In the genomic region with DNA sequence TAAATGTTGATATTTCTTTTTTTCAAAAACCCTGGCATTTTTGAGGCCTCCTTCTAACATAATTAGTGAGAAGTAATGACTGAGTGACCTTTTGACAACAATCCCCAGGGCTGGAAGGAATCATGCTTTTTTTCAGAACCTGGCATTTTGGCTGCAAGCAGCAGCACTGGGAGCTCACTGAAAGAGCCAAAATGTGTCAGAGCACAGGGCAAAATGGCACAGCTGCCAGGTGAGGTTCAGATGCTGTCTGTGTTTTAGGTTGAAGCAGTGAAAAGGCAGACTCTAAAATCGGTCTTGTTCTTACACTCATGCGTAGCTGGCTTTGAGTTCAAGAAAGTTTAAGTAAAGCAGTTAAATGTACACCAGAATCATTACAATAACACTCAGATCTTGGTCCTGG, we compare ENCODE assay signal across 23 cellular contexts.
"Had no signal": no experiment of that assay in that cellular context is flagged by ENCODE, and none has a peak within 500 bp of the region (broad histone marks: within the 10 kb centered on the region; RNA-seq: fewer than 3 reads in every experiment).

No MANE protein-coding gene starts in this region.

- H3K36me3 ChIP-seq: adrenal gland, MG63, SJCRH30 had no signal

- H3K9ac ChIP-seq: KMS-11 had no signal

- H3K9me3 ChIP-seq: adrenal gland, MG63, SJCRH30 had no signal

- H3K4me3 ChIP-seq: adrenal gland, MG63, SJCRH30 had no signal

- H3K27ac ChIP-seq: adrenal gland, KMS-11, SJCRH30 had no signal

- H3K27me3 ChIP-seq: adrenal gland, MG63, SJCRH30 had no signal

- H3K4me1 ChIP-seq: SJCRH30 had no signal

- H3K4me2 ChIP-seq: KMS-11 had no signal

- DNase-seq: activated CD4-positive, alpha-beta T cell treated with anti-CD3 and anti-CD28 coated beads for 4 hours; activated CD8-positive, alpha-beta memory T cell treated with anti-CD3 and anti-CD28 coated beads, Interleukin-2, amount 50 U/mL, for 48 hours; activated CD8-positive, alpha-beta T cell treated with anti-CD3 and anti-CD28 coated beads for 36 hours; activated naive CD4-positive, alpha-beta T cell treated with anti-CD3 and anti-CD28 coated beads, Interleukin-2, amount 50 U/mL, for 16 hours; activated naive CD8-positive, alpha-beta T cell treated with anti-CD3 and anti-CD28 coated beads, Interleukin-2, amount 10 ng/mL, durations not matched to agents 7 days and 5 days; activated T-cell treated with anti-CD3 and anti-CD28 coated beads, Interleukin-2, amount 50 U/mL, for 1 hour; adrenal gland; anterior cingulate cortex; MG63; MV-4-11; NCI-H1092 treated with DMSO at 0.1 percent for 48 hours; NCI-H1436; NCI-H1694 treated with DMSO at 0.1 percent for 48 hours; NCI-H2029 treated with DMSO at 0.1 percent for 48 hours; NCI-H345; NCI-H510A; NCI-H526 treated with DMSO at 0.1 percent for 48 hours; NCI-H82; SJCRH30; SW 1271 had no signal

- ATAC-seq: activated CD4-positive, CD25-positive, alpha-beta regulatory T cell treated with anti-CD3 and anti-CD28 coated beads, Interleukin-2, amount 50 U/mL, for 24 hours; activated CD8-positive, alpha-beta T cell treated with anti-CD3 and anti-CD28 coated beads for 36 hours; SK-N-SH treated with all-trans-retinoic acid at 6 μM for 48 hours had no signal
